Comparison of ENCODE assay signal across 8 cellular contexts in genomic region chr18:38611036-38611964, GRCh38.
A peak's percentile ranks its signal among the peaks of the same experiment; 100 is the strongest.
DNase-seq lines count a peak whose midpoint lies in the region; ATAC-seq lines count a peak whose summit lies in the region.

No MANE protein-coding gene starts in this region.

- no peak overlapping the region for H2BK15ac ChIP-seq in mesendoderm (replicated peaks; ENCODE audit: low read depth)

- H3K79me2 ChIP-seq in mesendoderm (ENCODE audit: control insufficient read depth, insufficient read depth, low read length), result no peaks in the 10 kb centered on the region

- H3K9ac ChIP-seq in mesendoderm (ENCODE audit: low read length), result no peak overlapping the region

- no peak overlapping the region for H3K4ac ChIP-seq in mesendoderm (ENCODE audit: low read depth, low read length)

- peak; percentile 87 for ATAC-seq in GM21786 (IDR thresholded peaks at IDR 0.05; ENCODE audit: unreplicated experiment)
- peak; percentile 76 for ATAC-seq in HG03521 (IDR thresholded peaks at IDR 0.05; ENCODE audit: unreplicated experiment)

- no peak overlapping the region for H2AK5ac ChIP-seq in mesendoderm (ENCODE audit: low read length)

- DNase-seq in activated T-cell treated with anti-CD3 and anti-CD28 coated beads for 24 hours (ENCODE audit: low read depth) (peak; percentile 1), activated T-cell treated with anti-CD3 and anti-CD28 coated beads for 4 hours (no peak), mesendoderm (no peak), midbrain (lab: John Stamatoyannopoulos, UW) (no peak)
- DNase-seq in stimulated activated CD4-positive, alpha-beta T cell treated with anti-CD3 and anti-CD28 coated beads, TNF-alpha, amount 100 ng/mL, for 48 hours (ENCODE audit: low read depth in 3 of 3), result peak in 2 of 3 donors; percentile 1 to 12
- no peak for DNase-seq in stimulated activated naive CD4-positive, alpha-beta T cell treated with Interleukin-2 at 50 U/mL for 16 hours (lab: John Stamatoyannopoulos, UW)

- no peak overlapping the region for H4K8ac ChIP-seq in mesendoderm (ENCODE audit: low read depth, low read length)

- H3K36me3 ChIP-seq in mesendoderm (ENCODE audit: control insufficient read depth, insufficient read depth, low read length), result no peaks in the 10 kb centered on the region

- H3K18ac ChIP-seq in mesendoderm (ENCODE audit: low read length), result no peak overlapping the region

- no peak overlapping the region for H2BK5ac ChIP-seq in mesendoderm (ENCODE audit: low read length)

- H3K4me3 ChIP-seq in mesendoderm (ENCODE audit: low read length), result no peak overlapping the region

- H3K23ac ChIP-seq in mesendoderm (ENCODE audit: low read length), result no peak overlapping the region

- no peak overlapping the region for H3K4me2 ChIP-seq in mesendoderm (ENCODE audit: low read length)

- no peaks in the 10 kb centered on the region for H3K27me3 ChIP-seq in mesendoderm (ENCODE audit: insufficient read depth, low read length, poor library complexity)

- no peak overlapping the region for H4K5ac ChIP-seq in mesendoderm (ENCODE audit: low read length)

- H3K79me1 ChIP-seq in mesendoderm (ENCODE audit: low read length), result no peaks in the 10 kb centered on the region

- H2BK120ac ChIP-seq in mesendoderm (ENCODE audit: low read depth, low read length), result no peak overlapping the region

- no peaks in the 10 kb centered on the region for H3K4me1 ChIP-seq in mesendoderm (ENCODE audit: control insufficient read depth, low read depth, low read length)

- no peak overlapping the region for H3K27ac ChIP-seq in mesendoderm (ENCODE audit: low read depth, low read length)

- H3K56ac ChIP-seq in mesendoderm (ENCODE audit: low read length), result no peak overlapping the region

- no CpG with 5 or more reads among the region's 9 CpGs for WGBS in mesendoderm (ENCODE audit: extremely low coverage, insufficient coverage, low lambda C conversion rate)

Comparison
In these comparisons a context has a peak if more than half of its experiments do, and no peak if none do; other contexts are left out.
1. DNase-seq: peak in activated T-cell treated with anti-CD3 and anti-CD28 coated beads for 24 hours (single experiment) and stimulated activated CD4-positive, alpha-beta T cell treated with anti-CD3 and anti-CD28 coated beads, TNF-alpha, amount 100 ng/mL, for 48 hours (2 of 3); none in activated T-cell treated with anti-CD3 and anti-CD28 coated beads for 4 hours (single experiment), stimulated activated naive CD4-positive, alpha-beta T cell treated with Interleukin-2 at 50 U/mL for 16 hours (single experiment), mesendoderm (single experiment) and midbrain (single experiment).